Comparison of ENCODE assay signal across 18 cellular contexts in the genomic region with DNA sequence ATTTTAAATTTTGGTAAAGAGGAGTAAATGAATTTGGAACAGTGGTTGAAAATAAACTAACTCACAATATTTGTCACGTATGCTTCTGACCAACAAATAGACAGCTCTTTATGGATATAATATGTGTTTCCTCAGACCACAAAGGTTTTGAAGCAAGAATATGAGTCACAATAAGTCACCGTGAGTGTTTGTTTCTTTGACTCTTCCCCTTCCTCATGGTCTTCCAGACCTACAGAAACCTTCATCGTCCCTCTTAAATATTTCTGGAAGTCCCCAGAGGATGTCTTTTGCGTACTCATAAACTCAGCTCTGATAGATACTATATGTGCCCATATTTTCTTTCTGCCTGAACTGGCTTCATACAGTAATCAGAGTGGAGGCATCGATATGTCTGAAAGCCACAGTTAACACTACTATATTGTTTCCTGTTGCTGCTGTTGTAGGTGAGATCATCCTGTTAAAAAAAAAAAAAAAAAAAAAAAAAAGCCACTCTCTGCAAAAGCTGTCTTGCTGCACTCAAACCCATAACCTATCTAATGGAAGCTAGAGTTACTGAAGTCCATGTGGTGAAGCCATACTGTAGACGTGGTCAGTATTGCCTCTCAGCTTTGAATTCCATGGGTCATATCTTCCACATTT. TPM values are rescaled to one million over a fixed set of nuclear protein-coding genes. Genes with fewer than 3 reads are reported as not detected.
DNase-seq lines count a peak whose midpoint lies in the region; ATAC-seq and TF ChIP-seq lines count a peak whose summit lies in the region.
"Had no signal": no experiment of that assay in that cellular context is flagged by ENCODE, and none has a peak within 500 bp of the region (broad histone marks: within the 10 kb centered on the region; RNA-seq: fewer than 3 reads in every experiment).

No MANE protein-coding gene starts in this region.

- no TSS peak for BruUV-seq in mammary epithelial cell (replicated peaks; lab: Mats Ljungman, UMichigan)

- peak; percentile 72 to 84 for ATAC-seq in natural killer cell treated with Interleukin-12 subunit alpha and Interleukin-12 subunit beta and Interleukin-15 and Interleukin-18, amount 100 ng/mL, for 72 hours
- ATAC-seq: activated T-cell treated with anti-CD3 and anti-CD28 coated beads, Interleukin-2, amount 50 U/mL, for 4 hours had no signal

- H3K4me1 ChIP-seq in mammary epithelial cell (ENCODE audit: insufficient read depth, low read length) = peaks cover 7% of the 10 kb centered on the region

- H3K36me3 Mint-ChIP-seq in natural killer cell treated with Interleukin-12 subunit alpha and Interleukin-12 subunit beta and Interleukin-15 and Interleukin-18, amount 100 ng/mL, for 72 hours = no peaks in the 10 kb centered on the region

- H3K79me2 ChIP-seq in mammary epithelial cell (ENCODE audit: insufficient read depth, low read length) = no peaks in the 10 kb centered on the region

- H3K9ac ChIP-seq in mammary epithelial cell (ENCODE audit: insufficient read depth, low read length) = no peak overlapping the region

- peaks cover 7 to 14% of the 10 kb centered on the region in 2 donors for H3K4me1 Mint-ChIP-seq in natural killer cell treated with Interleukin-12 subunit alpha and Interleukin-12 subunit beta and Interleukin-15 and Interleukin-18, amount 100 ng/mL, for 72 hours (ENCODE audit: low read depth in 2 of 2)

- peak overlapping the region; percentile 50 for H3K4me2 ChIP-seq in mammary epithelial cell (ENCODE audit: insufficient read depth, low read depth, low read length)

- TF ChIP-seq CTCF in mammary epithelial cell (conservative IDR thresholded peaks at IDR 0.05 in 1 of 2, IDR thresholded peaks at IDR 0.05 in 1 of 2; ENCODE audit: extremely low read depth in 1 of 2, insufficient read depth in 1 of 2, low read depth in 1 of 2, low read length in 2 of 2) = no peak

- no peaks in the 10 kb centered on the region for H3K36me3 ChIP-seq in mammary epithelial cell (ENCODE audit: insufficient read depth, low read length)
- H3K36me3 ChIP-seq: stomach, uterus had no signal

- H3K9me3 Mint-ChIP-seq in natural killer cell treated with Interleukin-12 subunit alpha and Interleukin-12 subunit beta and Interleukin-15 and Interleukin-18, amount 100 ng/mL, for 72 hours = no peaks in the 10 kb centered on the region

- H3K9me3 ChIP-seq in mammary epithelial cell (replicated peaks; ENCODE audit: insufficient read depth, low read length) = no peaks in the 10 kb centered on the region
- H3K9me3 ChIP-seq: stomach, uterus had no signal

- dilution Hi-C loops in mammary epithelial cell (cut with HindIII; ENCODE audit: low sequenced_read_pairs) = loop anchor here (5.0 kb wide), 1 partner anchor 50 kb away; no protein-coding TSS in a partner anchor

- no peaks in the 10 kb centered on the region for H3K27me3 ChIP-seq in mammary epithelial cell (ENCODE audit: insufficient read depth, low read length)
- H3K27me3 ChIP-seq: stomach, uterus had no signal

- H3K27ac Mint-ChIP-seq in natural killer cell treated with Interleukin-12 subunit alpha and Interleukin-12 subunit beta and Interleukin-15 and Interleukin-18, amount 100 ng/mL, for 72 hours = peak overlapping the region; percentile 63 to 66
- H3K27ac Mint-ChIP-seq: progenitor cell of endocrine pancreas had no signal

- H3K27ac ChIP-seq in mammary epithelial cell (ENCODE audit: insufficient read depth, low read depth, low read length) = no peak overlapping the region
- H3K27ac ChIP-seq: stomach, uterus had no signal

- H3K4me3 ChIP-seq in mammary epithelial cell (replicated peaks in 1 of 3; ENCODE audit: insufficient read depth in 1 of 3, low read depth in 2 of 3, low read length in 3 of 3) = no peak overlapping the region
- H3K4me3 ChIP-seq: stomach, uterus had no signal

- intact Hi-C loops in mammary epithelial cell (cut with micrococcal nuclease) = no loop called here

- H4K20me1 ChIP-seq in mammary epithelial cell (ENCODE audit: insufficient read depth, low read length) = no peaks in the 10 kb centered on the region

- DNase-seq in H4 (ENCODE audit: low spot score) = peak; percentile 33
- DNase-seq in M059J (ENCODE audit: low read depth) = peak; percentile 70
- DNase-seq in mammary epithelial cell = peak; percentile 87
- DNase-seq in natural killer cell treated with Interleukin-12 subunit alpha and Interleukin-12 subunit beta and Interleukin-15 and Interleukin-18, amount 100 ng/mL, for 72 hours (ENCODE audit: low spot score) = no peak
- no peak for DNase-seq in G401 (ENCODE audit: low spot score)
- no peak for DNase-seq in NCI-H82 treated with DMSO at 0.1 percent for 48 hours (lab: John Stamatoyannopoulos, UW; ENCODE audit: unreplicated experiment)
- DNase-seq in DMS 273 (lab: John Stamatoyannopoulos, UW; ENCODE audit: unreplicated experiment) = no peak
- DNase-seq: activated T-cell treated with anti-CD3 and anti-CD28 coated beads, Interleukin-2, amount 50 U/mL, for 4 hours; C1 segment of cervical spinal cord; Kasumi-1; kidney glomerular epithelial cell; NCI-H1694 treated with DMSO at 0.1 percent for 48 hours; NCI-H69; RPMI8226; stomach; T-helper 9 cell; uterus had no signal

- H3K4me3 Mint-ChIP-seq in natural killer cell treated with Interleukin-12 subunit alpha and Interleukin-12 subunit beta and Interleukin-15 and Interleukin-18, amount 100 ng/mL, for 72 hours = peak overlapping the region; percentile 65
- H3K4me3 Mint-ChIP-seq: activated T-cell treated with anti-CD3 and anti-CD28 coated beads, Interleukin-2, amount 50 U/mL, for 4 hours had no signal

- H3K27me3 Mint-ChIP-seq in natural killer cell treated with Interleukin-12 subunit alpha and Interleukin-12 subunit beta and Interleukin-15 and Interleukin-18, amount 100 ng/mL, for 72 hours = no peaks in the 10 kb centered on the region
- H3K27me3 Mint-ChIP-seq: progenitor cell of endocrine pancreas had no signal

- CTCF ChIA-PET in mammary epithelial cell (lab: Charles Lee; ENCODE audit: low non-redundant PET) = no interaction called here

- H2AFZ ChIP-seq in mammary epithelial cell (ENCODE audit: low read depth, low read length) = no peak overlapping the region

- in situ Hi-C loops in mammary epithelial cell (cut with MboI; ENCODE audit: low sequenced_read_pairs in 2 of 2) (no loop called here), G401 (cut with HindIII; ENCODE audit: low sequenced_read_pairs) (no loop called here)

- 55% methylated on average over 6 of the region's 6 CpGs for WGBS in mammary epithelial cell (ENCODE audit: low coverage, missing lambda C conversion rate)

RNA-seq across cellular contexts. Expression of a gene that starts 38.4 kb away (rescaled TPM):
- total RNA-seq in H4 (2014; rRNA removed; shearing (Covaris generic)) = 11.2 and 13.8 TPM in 2 replicates
- 58.6 and 94.4 TPM in 2 replicates for total RNA-seq in M059J (2014; rRNA removed; shearing (Covaris generic))
- total RNA-seq in mammary epithelial cell = 100 to 1,000 TPM in 1 of 2 donors, 10 to 100 TPM in 1; 61.9 to 339 TPM
- polyA plus RNA-seq in mammary epithelial cell = 72.7 TPM
- polyA minus RNA-seq in mammary epithelial cell = 165 TPM
- total RNA-seq in natural killer cell treated with Interleukin-12 subunit alpha and Interleukin-12 subunit beta and Interleukin-15 and Interleukin-18, amount 100 ng/mL, for 72 hours = 10 to 100 TPM; 24.4 to 35.2 TPM
- total RNA-seq in G401 (2014; rRNA removed; shearing (Covaris generic)) = 75.1 and 86.8 TPM in 2 replicates

Comparison
In these comparisons a context has a peak if more than half of its experiments do, and no peak if none do; other contexts are left out.
1. DNase-seq: peak in H4 (single experiment), M059J (single experiment) and mammary epithelial cell (single experiment); none in natural killer cell treated with Interleukin-12 subunit alpha and Interleukin-12 subunit beta and Interleukin-15 and Interleukin-18, amount 100 ng/mL, for 72 hours (single experiment), G401 (single experiment), NCI-H82 treated with DMSO at 0.1 percent for 48 hours (single experiment) and DMS 273 (single experiment).